In genomic region chr20:14984768-14985622, GRCh38 we compare ENCODE assay signal across 1 cellular context.
A peak's percentile ranks its signal among the peaks of the same experiment; 100 is the strongest.
TF ChIP-seq lines count a peak whose summit lies in the region.

No MANE protein-coding gene starts in this region.

TF ChIP-seq in HepG2, 621 proteins besides CTCF, POLR2A, EP300 and RAD21 (continued from another document and continues in another):
- peak; percentile 84 for TF ChIP-seq ZSCAN31 (CRISPR knock-in tag; IDR thresholded peaks at IDR 0.05; ENCODE audit: low read depth)
- peak; percentile 68; the same call in 1 of the 2 replicates for TF ChIP-seq ZNF350 (CRISPR knock-in tag; IDR thresholded peaks at IDR 0.05; ENCODE audit: borderline replicate concordance, low read depth)
- peak; percentile 100 for TF ChIP-seq GATAD2A (CRISPR knock-in tag; IDR thresholded peaks at IDR 0.05)
- no peak for TF ChIP-seq ARNT2 (CRISPR knock-in tag; IDR thresholded peaks at IDR 0.05; ENCODE audit: low read depth)
- peak; percentile 86 for TF ChIP-seq DRAP1 (CRISPR knock-in tag; IDR thresholded peaks at IDR 0.05)
- peak; percentile 60 for TF ChIP-seq KLF6 (CRISPR knock-in tag; IDR thresholded peaks at IDR 0.05)
- TF ChIP-seq KDM6A (CRISPR knock-in tag; IDR thresholded peaks at IDR 0.05; ENCODE audit: low read depth): peak; percentile 99
- TF ChIP-seq, protein P1, sequence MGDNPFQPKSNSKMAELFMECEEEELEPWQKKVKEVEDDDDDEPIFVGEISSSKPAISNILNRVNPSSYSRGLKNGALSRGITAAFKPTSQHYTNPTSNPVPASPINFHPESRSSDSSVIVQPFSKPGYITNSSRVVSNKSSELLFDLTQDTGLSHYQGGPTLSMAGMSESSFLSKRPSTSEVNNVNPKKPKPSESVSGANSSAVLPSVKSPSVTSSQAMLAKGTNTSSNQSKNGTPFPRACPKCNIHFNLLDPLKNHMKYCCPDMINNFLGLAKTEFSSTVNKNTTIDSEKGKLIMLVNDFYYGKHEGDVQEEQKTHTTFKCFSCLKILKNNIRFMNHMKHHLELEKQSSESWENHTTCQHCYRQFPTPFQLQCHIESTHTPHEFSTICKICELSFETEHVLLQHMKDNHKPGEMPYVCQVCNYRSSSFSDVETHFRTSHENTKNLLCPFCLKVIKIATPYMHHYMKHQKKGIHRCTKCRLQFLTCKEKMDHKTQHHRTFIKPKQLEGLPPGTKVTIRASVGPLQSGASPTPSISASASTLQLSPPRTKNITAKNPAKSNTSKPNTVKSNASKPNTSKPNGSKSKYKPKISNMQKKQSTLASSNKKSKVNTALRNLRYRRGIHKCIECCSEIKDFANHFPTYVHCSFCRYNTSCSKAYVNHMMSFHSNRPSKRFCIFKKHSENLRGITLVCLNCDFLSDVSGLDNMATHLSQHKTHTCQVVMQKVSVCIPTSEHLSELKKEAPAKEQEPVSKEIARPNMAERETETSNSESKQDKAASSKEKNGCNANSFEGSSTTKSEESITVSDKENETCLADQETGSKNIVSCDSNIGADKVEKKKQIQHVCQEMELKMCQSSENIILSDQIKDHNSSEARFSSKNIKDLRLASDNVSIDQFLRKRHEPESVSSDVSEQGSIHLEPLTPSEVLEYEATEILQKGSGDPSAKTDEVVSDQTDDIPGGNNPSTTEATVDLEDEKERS (CRISPR knock-in tag; IDR thresholded peaks at IDR 0.05): peak; percentile 80
- peak; percentile 55; the same call in 1 of the 2 replicates for TF ChIP-seq ZNF12 (CRISPR knock-in tag; IDR thresholded peaks at IDR 0.05)
- TF ChIP-seq MED1 (CRISPR knock-in tag; IDR thresholded peaks at IDR 0.05): peak; percentile 100
- TF ChIP-seq HOMEZ (CRISPR knock-in tag; IDR thresholded peaks at IDR 0.05; ENCODE audit: low read depth): peak; percentile 100
- TF ChIP-seq, protein P2, sequence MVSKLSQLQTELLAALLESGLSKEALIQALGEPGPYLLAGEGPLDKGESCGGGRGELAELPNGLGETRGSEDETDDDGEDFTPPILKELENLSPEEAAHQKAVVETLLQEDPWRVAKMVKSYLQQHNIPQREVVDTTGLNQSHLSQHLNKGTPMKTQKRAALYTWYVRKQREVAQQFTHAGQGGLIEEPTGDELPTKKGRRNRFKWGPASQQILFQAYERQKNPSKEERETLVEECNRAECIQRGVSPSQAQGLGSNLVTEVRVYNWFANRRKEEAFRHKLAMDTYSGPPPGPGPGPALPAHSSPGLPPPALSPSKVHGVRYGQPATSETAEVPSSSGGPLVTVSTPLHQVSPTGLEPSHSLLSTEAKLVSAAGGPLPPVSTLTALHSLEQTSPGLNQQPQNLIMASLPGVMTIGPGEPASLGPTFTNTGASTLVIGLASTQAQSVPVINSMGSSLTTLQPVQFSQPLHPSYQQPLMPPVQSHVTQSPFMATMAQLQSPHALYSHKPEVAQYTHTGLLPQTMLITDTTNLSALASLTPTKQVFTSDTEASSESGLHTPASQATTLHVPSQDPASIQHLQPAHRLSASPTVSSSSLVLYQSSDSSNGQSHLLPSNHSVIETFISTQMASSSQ (IDR thresholded peaks at IDR 0.05; ENCODE audit: low read depth): peak; percentile 96
- TF ChIP-seq, protein P2 (CRISPR knock-in tag; IDR thresholded peaks at IDR 0.05; ENCODE audit: borderline replicate concordance): peak; percentile 97
- 0 out of 2 replicates have a peak, but pooled peaks have one; percentile 59 for TF ChIP-seq BORCS8-MEF2B (CRISPR knock-in tag; IDR thresholded peaks at IDR 0.05)
- TF ChIP-seq ISL2 (CRISPR knock-in tag; IDR thresholded peaks at IDR 0.05): peak; percentile 99
- no peak for TF ChIP-seq POLR2AphosphoS2 (IDR thresholded peaks at IDR 0.05; ENCODE audit: low read depth, low read length)
- TF ChIP-seq MBD4 (IDR thresholded peaks at IDR 0.05; ENCODE audit: borderline replicate concordance, low read length): peak; percentile 74; the same call in 1 of the 2 replicates
- TF ChIP-seq, protein P3, sequence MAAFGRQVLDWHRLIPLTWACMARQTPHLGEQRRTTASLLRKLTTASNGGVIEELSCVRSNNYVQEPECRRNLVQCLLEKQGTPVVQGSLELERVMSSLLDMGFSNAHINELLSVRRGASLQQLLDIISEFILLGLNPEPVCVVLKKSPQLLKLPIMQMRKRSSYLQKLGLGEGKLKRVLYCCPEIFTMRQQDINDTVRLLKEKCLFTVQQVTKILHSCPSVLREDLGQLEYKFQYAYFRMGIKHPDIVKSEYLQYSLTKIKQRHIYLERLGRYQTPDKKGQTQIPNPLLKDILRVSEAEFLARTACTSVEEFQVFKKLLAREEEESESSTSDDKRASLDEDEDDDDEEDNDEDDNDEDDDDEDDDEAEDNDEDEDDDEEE (CRISPR knock-in tag; IDR thresholded peaks at IDR 0.05): peak; percentile 45; the same call in 1 of the 2 replicates
- TF ChIP-seq PPARG (CRISPR knock-in tag; conservative IDR thresholded peaks at IDR 0.05): peak; percentile 96
- no peak for TF ChIP-seq ZFP41 (CRISPR knock-in tag; IDR thresholded peaks at IDR 0.05; ENCODE audit: borderline replicate concordance)
- peak; percentile 56; the same call in 1 of the 2 replicates for TF ChIP-seq ZNF143 (CRISPR knock-in tag; IDR thresholded peaks at IDR 0.05)
- TF ChIP-seq ZNF639 (CRISPR knock-in tag; conservative IDR thresholded peaks at IDR 0.05): peak; percentile 61
- TF ChIP-seq ZNF747 (CRISPR knock-in tag; IDR thresholded peaks at IDR 0.05; ENCODE audit: borderline replicate concordance): 0 out of 2 replicates have a peak, but pooled peaks have one; percentile 36
- TF ChIP-seq NFYB (CRISPR knock-in tag; IDR thresholded peaks at IDR 0.05): peak; percentile 45; the same call in 1 of the 2 replicates
- peak; percentile 76; the same call in 1 of the 2 replicates for TF ChIP-seq CBX5 (CRISPR knock-in tag; IDR thresholded peaks at IDR 0.05; ENCODE audit: borderline replicate concordance)
- no peak; the same call in none of the 2 replicates for TF ChIP-seq ZNF766 (CRISPR knock-in tag; IDR thresholded peaks at IDR 0.05; ENCODE audit: borderline replicate concordance)
- TF ChIP-seq KLF16 (CRISPR knock-in tag; IDR thresholded peaks at IDR 0.05): peak in 1 of 2 experiments; percentile 96; a peak in 2 of 4 replicates
- peak; percentile 51 for TF ChIP-seq STAG1 (CRISPR knock-in tag; IDR thresholded peaks at IDR 0.05)
- TF ChIP-seq ZNF609 (CRISPR knock-in tag; IDR thresholded peaks at IDR 0.05; ENCODE audit: borderline replicate concordance): peak; percentile 95
- peak; percentile 94 for TF ChIP-seq ZNF331 (CRISPR knock-in tag; IDR thresholded peaks at IDR 0.05)
- peak; percentile 96 for TF ChIP-seq ATF2 (CRISPR knock-in tag; IDR thresholded peaks at IDR 0.05)
- no peak for TF ChIP-seq HINFP (CRISPR knock-in tag; IDR thresholded peaks at IDR 0.05; ENCODE audit: low read depth)
- TF ChIP-seq NCOR1 (IDR thresholded peaks at IDR 0.05; ENCODE audit: borderline replicate concordance, low read length): peak; percentile 98
- peak; percentile 76; the same call in 1 of the 2 replicates for TF ChIP-seq KAT8 (CRISPR knock-in tag; IDR thresholded peaks at IDR 0.05)
- TF ChIP-seq DPF2 (CRISPR knock-in tag; IDR thresholded peaks at IDR 0.05; ENCODE audit: borderline replicate concordance, low read depth): peak; percentile 96
- TF ChIP-seq ZNF709 (CRISPR knock-in tag; IDR thresholded peaks at IDR 0.05): peak; percentile 73; the same call in 1 of the 2 replicates
- TF ChIP-seq NFYC (CRISPR knock-in tag; IDR thresholded peaks at IDR 0.05): peak; percentile 67
- TF ChIP-seq ZFP90 (CRISPR knock-in tag; IDR thresholded peaks at IDR 0.05; ENCODE audit: borderline replicate concordance): no peak
